ENCODE assay signal across 16 cellular contexts in genomic region chr18:45916302-45916701, GRCh38. TPM values are rescaled to one million over a fixed set of nuclear protein-coding genes. Genes with fewer than 3 reads are reported as not detected.
DNase-seq lines count a peak whose midpoint lies in the region; ATAC-seq and TF ChIP-seq lines count a peak whose summit lies in the region.
"Had no signal": no experiment of that assay in that cellular context is flagged by ENCODE, and none has a peak within 500 bp of the region (broad histone marks: within the 10 kb centered on the region; RNA-seq: fewer than 3 reads in every experiment).

No MANE protein-coding gene starts in this region.

- H3K36me3 Mint-ChIP-seq in activated naive CD8-positive, alpha-beta T cell: peaks cover 23% of the 10 kb centered on the region
- peaks cover 48% of the 10 kb centered on the region for H3K36me3 Mint-ChIP-seq in activated naive CD8-positive, alpha-beta T cell treated with anti-CD3 and anti-CD28 coated beads, Interleukin-2, amount 50 U/mL, for 24 hours (ENCODE audit: low read depth)
- H3K36me3 Mint-ChIP-seq in activated CD8-positive, alpha-beta T cell treated with anti-CD3 and anti-CD28 coated beads, Interleukin-2, amount 10 ng/mL, durations not matched to agents 7 days and 5 days (ENCODE audit: low read depth): peaks cover 55% of the 10 kb centered on the region
- H3K36me3 Mint-ChIP-seq in progenitor cell of endocrine pancreas (ENCODE audit: insufficient read depth): peaks cover 25% of the 10 kb centered on the region

- no peaks in the 10 kb centered on the region for H3K9me3 Mint-ChIP-seq in activated naive CD8-positive, alpha-beta T cell (ENCODE audit: low read depth)
- H3K9me3 Mint-ChIP-seq in activated naive CD8-positive, alpha-beta T cell treated with anti-CD3 and anti-CD28 coated beads, Interleukin-2, amount 50 U/mL, for 24 hours: no peaks in the 10 kb centered on the region
- H3K9me3 Mint-ChIP-seq in activated CD8-positive, alpha-beta T cell treated with anti-CD3 and anti-CD28 coated beads, Interleukin-2, amount 10 ng/mL, durations not matched to agents 7 days and 5 days (ENCODE audit: insufficient read depth): no peaks in the 10 kb centered on the region
- no peaks in the 10 kb centered on the region for H3K9me3 Mint-ChIP-seq in progenitor cell of endocrine pancreas (ENCODE audit: low read depth)
- H3K9me3 Mint-ChIP-seq: stimulated activated naive CD8-positive, alpha-beta T cell treated with anti-CD3 and anti-CD28 coated beads, Interleukin-15, Interleukin-2, amounts not matched to agents 100 ng/mL and 50 ng/mL, for 24 hours had no signal

- intact Hi-C loops in mucosa of descending colon (cut with DNase I, micrococcal nuclease): no loop called here

- no peak for DNase-seq in activated naive CD8-positive, alpha-beta T cell treated with anti-CD3 and anti-CD28 coated beads, Interleukin-2, amount 50 U/mL, for 24 hours
- DNase-seq in HT-29 (ENCODE audit: low spot score) (peak; percentile 32), progenitor cell of endocrine pancreas (ENCODE audit: low spot score, unreplicated experiment) (no peak), mucosa of descending colon (no peak)
- no peak for DNase-seq in activated CD8-positive, alpha-beta T cell treated with anti-CD3 and anti-CD28 coated beads, Interleukin-2, amount 10 ng/mL, durations not matched to agents 7 days and 5 days
- DNase-seq: activated CD4-positive, CD25-positive, alpha-beta regulatory T cell; activated effector memory CD4-positive, alpha-beta T cell treated with Interleukin-2 at 50 U/mL for 16 hours; central memory CD4-positive, alpha-beta T cell; glutamatergic neuron; left colon; NCI-H1694 had no signal

- peak overlapping the region; percentile 37 for H3K27ac Mint-ChIP-seq in activated naive CD8-positive, alpha-beta T cell
- H3K27ac Mint-ChIP-seq in activated naive CD8-positive, alpha-beta T cell treated with anti-CD3 and anti-CD28 coated beads, Interleukin-2, amount 50 U/mL, for 24 hours: no peak overlapping the region
- H3K27ac Mint-ChIP-seq in activated CD8-positive, alpha-beta T cell treated with anti-CD3 and anti-CD28 coated beads, Interleukin-2, amount 10 ng/mL, durations not matched to agents 7 days and 5 days: no peak overlapping the region
- no peak overlapping the region for H3K27ac Mint-ChIP-seq in progenitor cell of endocrine pancreas

- POLR2A ChIA-PET in activated CD8-positive, alpha-beta T cell treated with anti-CD3 and anti-CD28 coated beads, Interleukin-2, amount 10 ng/mL, durations not matched to agents 7 days and 5 days (lab: Charles Lee): no interaction called here

- no peaks in the 10 kb centered on the region for H3K9me3 ChIP-seq in mucosa of descending colon

- CTCF ChIA-PET in activated CD8-positive, alpha-beta T cell treated with anti-CD3 and anti-CD28 coated beads, Interleukin-2, amount 10 ng/mL, durations not matched to agents 7 days and 5 days (lab: Charles Lee): interaction anchor here (0.9 to 4.8 kb wide), 5 partner anchors 8 to 250 kb away, joined by 3 to 25 read pairs (median 4); no protein-coding TSS in a partner anchor

- H3K4me3 Mint-ChIP-seq in activated naive CD8-positive, alpha-beta T cell: no peak overlapping the region
- no peak overlapping the region for H3K4me3 Mint-ChIP-seq in activated naive CD8-positive, alpha-beta T cell treated with anti-CD3 and anti-CD28 coated beads, Interleukin-2, amount 50 U/mL, for 24 hours
- no peak overlapping the region for H3K4me3 Mint-ChIP-seq in activated CD8-positive, alpha-beta T cell treated with anti-CD3 and anti-CD28 coated beads, Interleukin-2, amount 10 ng/mL, durations not matched to agents 7 days and 5 days
- no peak overlapping the region for H3K4me3 Mint-ChIP-seq in progenitor cell of endocrine pancreas (ENCODE audit: low read depth)
- H3K4me3 Mint-ChIP-seq: stimulated activated naive CD8-positive, alpha-beta T cell treated with anti-CD3 and anti-CD28 coated beads, Interleukin-15, Interleukin-2, amounts not matched to agents 100 ng/mL and 50 ng/mL, for 24 hours had no signal

- H3K4me1 ChIP-seq in mucosa of descending colon (ENCODE audit: low read depth): no peaks in the 10 kb centered on the region

- H3K4me3 ChIP-seq in mucosa of descending colon: no peak overlapping the region
- H3K4me3 ChIP-seq: SK-N-MC had no signal

- no peak for ATAC-seq in activated naive CD8-positive, alpha-beta T cell treated with anti-CD3 and anti-CD28 coated beads, Interleukin-2, amount 50 U/mL, for 24 hours
- peak; percentile 55 for ATAC-seq in activated CD8-positive, alpha-beta T cell treated with anti-CD3 and anti-CD28 coated beads, Interleukin-2, amount 10 ng/mL, durations not matched to agents 7 days and 5 days
- no peak for ATAC-seq in GM21528 (IDR thresholded peaks at IDR 0.05; ENCODE audit: low FRiP score, unreplicated experiment)
- ATAC-seq in mucosa of descending colon: no peak
- no peak for ATAC-seq in GM19351 (IDR thresholded peaks at IDR 0.05; ENCODE audit: unreplicated experiment)
- ATAC-seq: left colon had no signal

- TF ChIP-seq CTCF in progenitor cell of endocrine pancreas (IDR thresholded peaks at IDR 0.05; ENCODE audit: unreplicated experiment): peak; percentile 39
- no peak for TF ChIP-seq CTCF in mucosa of descending colon (IDR thresholded peaks at IDR 0.05)

- no peaks in the 10 kb centered on the region for H3K27me3 Mint-ChIP-seq in activated naive CD8-positive, alpha-beta T cell
- H3K27me3 Mint-ChIP-seq in activated naive CD8-positive, alpha-beta T cell treated with anti-CD3 and anti-CD28 coated beads, Interleukin-2, amount 50 U/mL, for 24 hours: no peaks in the 10 kb centered on the region
- no peaks in the 10 kb centered on the region for H3K27me3 Mint-ChIP-seq in activated CD8-positive, alpha-beta T cell treated with anti-CD3 and anti-CD28 coated beads, Interleukin-2, amount 10 ng/mL, durations not matched to agents 7 days and 5 days (ENCODE audit: low read depth)
- H3K27me3 Mint-ChIP-seq in progenitor cell of endocrine pancreas: no peaks in the 10 kb centered on the region
- H3K27me3 Mint-ChIP-seq: stimulated activated naive CD8-positive, alpha-beta T cell treated with anti-CD3 and anti-CD28 coated beads, Interleukin-15, Interleukin-2, amounts not matched to agents 100 ng/mL and 50 ng/mL, for 24 hours had no signal

- peaks cover 10% of the 10 kb centered on the region for H3K4me1 Mint-ChIP-seq in activated naive CD8-positive, alpha-beta T cell (ENCODE audit: low read depth)
- H3K4me1 Mint-ChIP-seq in activated naive CD8-positive, alpha-beta T cell treated with anti-CD3 and anti-CD28 coated beads, Interleukin-2, amount 50 U/mL, for 24 hours: peaks cover 10% of the 10 kb centered on the region
- no peaks in the 10 kb centered on the region for H3K4me1 Mint-ChIP-seq in activated CD8-positive, alpha-beta T cell treated with anti-CD3 and anti-CD28 coated beads, Interleukin-2, amount 10 ng/mL, durations not matched to agents 7 days and 5 days (ENCODE audit: low read depth)
- no peaks in the 10 kb centered on the region for H3K4me1 Mint-ChIP-seq in progenitor cell of endocrine pancreas (ENCODE audit: low read depth)

- H3K36me3 ChIP-seq in mucosa of descending colon (ENCODE audit: low read depth): no peaks in the 10 kb centered on the region

RNA-seq across cellular contexts. Expression of gene EPG5, which starts 50.8 kb away (rescaled TPM):
- 4.5 and 6.6 TPM in 2 replicates for total RNA-seq in HT-29 (2014; rRNA removed; shearing (Covaris generic))
- total RNA-seq in activated CD8-positive, alpha-beta T cell treated with anti-CD3 and anti-CD28 coated beads, Interleukin-2, amount 10 ng/mL, durations not matched to agents 7 days and 5 days: 10 to 100 TPM; 23.1 to 23.9 TPM
- 35.3 and 38.3 TPM in 2 replicates for total RNA-seq in progenitor cell of endocrine pancreas
- 10 to 100 TPM; 21.7 to 29.0 (median 25.6) TPM for total RNA-seq in mucosa of descending colon
